8 cellular contexts compared by ENCODE assay signal in genomic region chr1:109739738-109740614, GRCh38. TPM values are rescaled to one million over a fixed set of nuclear protein-coding genes. Genes with fewer than 3 reads are reported as not detected.
A peak's percentile ranks its signal among the peaks of the same experiment; 100 is the strongest.
DNase-seq lines count a peak whose midpoint lies in the region; TF ChIP-seq lines count a peak whose summit lies in the region.

No MANE protein-coding gene starts in this region.

- H3K4me3 ChIP-seq in AG04450 (ENCODE audit: low read depth, low read length) (peak overlapping the region; percentile 79), Peyer's patch (peak overlapping the region; percentile 54 to 68 (median 58))

- TF ChIP-seq CTCF in AG04450 (IDR thresholded peaks at IDR 0.05; ENCODE audit: low read depth, low read length) (no peak), Peyer's patch (IDR thresholded peaks at IDR 0.05) (no peak), nephron (IDR thresholded peaks at IDR 0.05; ENCODE audit: unreplicated experiment in 3 of 3) (no peak)

- peak overlapping the region; percentile 14 to 90 (median 69) for H3K27ac Mint-ChIP-seq in nephron

- peaks cover 3% of the 10 kb centered on the region for H3K27me3 ChIP-seq in AG04450 (ENCODE audit: control insufficient read depth, insufficient read depth, low read length)
- no peaks in the 10 kb centered on the region for H3K27me3 ChIP-seq in Peyer's patch

- peak; percentile 13 for DNase-seq in AG04450 (ENCODE audit: low read depth, low spot score)
- DNase-seq in GM19240 (ENCODE audit: insufficient read length, low spot score), result peak; percentile 78
- DNase-seq in HS-5 (ENCODE audit: low read depth), result peak; percentile 36
- DNase-seq in Peyer's patch, result peak; percentile 72 to 90 (median 87)
- peak; percentile 70 for DNase-seq in activated effector memory CD4-positive, alpha-beta T cell treated with Interleukin-2 at 50 U/mL for 16 hours
- DNase-seq in fibroblast of the conjunctiva (ENCODE audit: low read depth), result peak; percentile 27
- peak; percentile 74 for DNase-seq in stimulated activated naive CD4-positive, alpha-beta T cell treated with Interleukin-2 at 50 U/mL for 16 hours (lab: John Stamatoyannopoulos, UW)

- peak overlapping the region; percentile 61 for H3K27ac ChIP-seq in AG04450 (ENCODE audit: low read depth, low read length)
- H3K27ac ChIP-seq in Peyer's patch, result peak overlapping the region; percentile 58 to 71 (median 68)

- POLR2A ChIA-PET in AG04450 (lab: Yijun Ruan, JAX), result interaction anchor here (0.6 to 1.5 kb wide), 4 partner anchors 10 to 137 kb away, joined by 3 read pairs; no protein-coding TSS in a partner anchor

- H3K9me3 Mint-ChIP-seq in nephron, result no peaks in the 10 kb centered on the region

- TF ChIP-seq POLR2A in Peyer's patch (IDR thresholded peaks at IDR 0.05), result peak; percentile 80 to 93

- H3K4me1 Mint-ChIP-seq in nephron, result peaks cover 11% of the 10 kb centered on the region

- peaks cover 8% of the 10 kb centered on the region for H3K27me3 Mint-ChIP-seq in nephron (ENCODE audit: low read depth)

- H3K36me3 Mint-ChIP-seq in nephron (ENCODE audit: low read depth), result peaks cover 26% of the 10 kb centered on the region

- no peaks in the 10 kb centered on the region for H3K4me1 ChIP-seq in Peyer's patch

- peak overlapping the region; percentile 81 to 90 (median 86) for H3K4me3 Mint-ChIP-seq in nephron

- peaks cover 0 to 8% (median 0%) of the 10 kb centered on the region in 3 donors for H3K36me3 ChIP-seq in Peyer's patch

- CTCF ChIA-PET in AG04450 (lab: Charles Lee), result interaction anchor here (1.0 to 1.4 kb wide), 2 partner anchors 99 to 194 kb away, joined by 3 to 5 read pairs; no protein-coding TSS in a partner anchor

- H3K9me3 ChIP-seq in AG04450 (ENCODE audit: control insufficient read depth, insufficient read depth, low read length) (no peaks in the 10 kb centered on the region), Peyer's patch (no peaks in the 10 kb centered on the region)

RNA-seq across cellular contexts. Expression of gene GSTM3, which starts 0.9 kb away (rescaled TPM):
- polyA plus RNA-seq in AG04450 (2011; rRNA removed), result 271 and 299 TPM in 2 replicates
- polyA minus RNA-seq in AG04450 (2011; rRNA and poly(A)+ RNA removed), result 77.5 and 85.5 TPM in 2 replicates
- total RNA-seq in Peyer's patch, result 10 to 100 TPM; 16.3 to 72.6 (median 32.4) TPM

RNA-seq across cellular contexts. Expression of gene EPS8L3, which starts 23.7 kb away (rescaled TPM):
- polyA plus RNA-seq in AG04450 (2011; rRNA removed), result not detected in 2 replicates
- polyA minus RNA-seq in AG04450 (2011; rRNA and poly(A)+ RNA removed), result not detected in 2 replicates
- 100 to 1,000 TPM; 263 to 745 (median 649) TPM for total RNA-seq in Peyer's patch

RNA-seq across cellular contexts. Expression of gene GSTM5, which starts 27.9 kb away (rescaled TPM):
- 11.6 and 12.5 TPM in 2 replicates for polyA plus RNA-seq in AG04450 (2011; rRNA removed)
- polyA minus RNA-seq in AG04450 (2011; rRNA and poly(A)+ RNA removed), result 4.4 and 4.5 TPM in 2 replicates
- total RNA-seq in Peyer's patch, result 1 to 10 TPM in 2 of 4 donors, under 1 TPM in 1, not detected in 1; 0.85 to 5.0 (median 2.0) TPM

RNA-seq across cellular contexts. Expression of gene GSTM1, which starts 52.4 kb away (rescaled TPM):
- polyA plus RNA-seq in AG04450 (2011; rRNA removed), result 1.6 and 1.8 TPM in 2 replicates
- polyA minus RNA-seq in AG04450 (2011; rRNA and poly(A)+ RNA removed), result 0.74 and 1.1 TPM in 2 replicates
- 10 to 100 TPM in 1 of 4 donors, not detected in 3; 93.7 TPM for total RNA-seq in Peyer's patch

Comparison
In these comparisons a context has a peak if more than half of its experiments do, and no peak if none do; other contexts are left out.
1. Peak in every context shown above with its lines: DNase-seq, H3K4me3 ChIP-seq and H3K27ac ChIP-seq.
2. DNase-seq: peak in every context shown above with its lines; median percentile 87 in Peyer's patch; 78 in GM19240; 74 in stimulated activated naive CD4-positive, alpha-beta T cell treated with Interleukin-2 at 50 U/mL for 16 hours; 70 in activated effector memory CD4-positive, alpha-beta T cell treated with Interleukin-2 at 50 U/mL for 16 hours; 36 in HS-5; 27 in fibroblast of the conjunctiva; 13 in AG04450.